Comparison of ENCODE assay signal across 25 cellular contexts in the genomic region with DNA sequence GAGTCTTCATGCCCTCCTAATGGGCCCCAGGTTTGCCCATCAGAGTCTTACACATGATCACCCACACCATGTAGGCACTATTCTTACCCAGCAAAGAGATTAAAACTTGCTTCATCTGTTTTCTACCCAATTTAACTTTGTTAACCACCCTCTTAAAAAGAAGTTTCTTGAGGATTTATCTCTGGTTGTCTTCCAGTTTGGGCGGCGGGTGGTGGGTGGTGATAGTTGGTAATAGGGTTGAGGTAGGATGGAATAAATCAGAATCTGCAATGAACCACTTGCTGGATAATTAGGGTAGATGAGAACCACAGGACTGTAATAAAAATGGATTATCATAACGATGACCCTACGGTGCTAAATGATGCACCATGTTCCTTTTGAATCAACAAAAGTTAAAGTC.
"Had no signal": no experiment of that assay in that cellular context is flagged by ENCODE, and none has a peak within 500 bp of the region (broad histone marks: within the 10 kb centered on the region; RNA-seq: fewer than 3 reads in every experiment).

No MANE protein-coding gene starts in this region.

- ATAC-seq: stimulated activated effector memory CD8-positive, alpha-beta T cell treated with anti-CD3 and anti-CD28 coated beads, Interleukin-12 subunit alpha, Interleukin-12 subunit beta, amount 100 ng/mL, for 72 hours; stimulated activated memory B cell treated with anti-CD40 and anti-IgM and Interleukin-4, amounts not matched to agents 10 μg/mL and 1 μg/mL and 100 μg/mL, for 72 hours; stimulated activated naive B cell treated with anti-CD40 and anti-IgM and Interleukin-4, amounts not matched to agents 10 μg/mL and 1 μg/mL and 100 μg/mL, for 72 hours; stimulated activated naive CD8-positive, alpha-beta T cell treated with anti-CD3 and anti-CD28 coated beads, Interleukin-15, amount 100 ng/mL, for 72 hours; stimulated activated naive CD8-positive, alpha-beta T cell treated with anti-CD3 and anti-CD28 coated beads, Interleukin-15, Interleukin-2, amounts not matched to agents 100 U/mL and 50 U/mL, for 24 hours; upper lobe of right lung had no signal

- H3K9me3 ChIP-seq: suprapubic skin, testis, thoracic aorta, thyroid gland, upper lobe of right lung, uterus, vagina had no signal

- H3K4me1 ChIP-seq: suprapubic skin, testis had no signal

- H3K4me3 ChIP-seq: stomach, suprapubic skin, testis, thoracic aorta, thyroid gland, tibial artery, tibial nerve, transverse colon, upper lobe of left lung, upper lobe of right lung, uterus, vagina had no signal

- H3K27ac ChIP-seq: stomach, suprapubic skin, testis, thoracic aorta, thyroid gland, tibial artery, tibial nerve, transverse colon, upper lobe of left lung, upper lobe of right lung, uterus, vagina had no signal

- DNase-seq: stimulated activated CD4-positive, alpha-beta T cell treated with anti-CD3 and anti-CD28 coated beads, Interleukin-2, amount 100 ng/mL, for 48 hours; stimulated activated CD4-positive, alpha-beta T cell treated with anti-CD3 and anti-CD28 coated beads, Interleukin-4, amount 100 ng/mL, for 1 hour; stimulated activated CD4-positive, alpha-beta T cell treated with anti-CD3 and anti-CD28 coated beads, Interleukin-4, amount 100 ng/mL, for 24 hours; stimulated activated CD4-positive, alpha-beta T cell treated with anti-CD3 and anti-CD28 coated beads, Interleukin-4, amount 100 ng/mL, for 4 hours; stimulated activated CD8-positive, alpha-beta memory T cell treated with anti-CD3 and anti-CD28 coated beads, Interleukin-4, amount 100 ng/mL, for 48 hours; stimulated activated naive B cell treated with anti-CD40 and anti-IgM and Interleukin-4, amounts not matched to agents 10 μg/mL and 1 μg/mL and 100 μg/mL, for 72 hours; stimulated activated naive CD4-positive, alpha-beta T cell; stimulated activated naive CD4-positive, alpha-beta T cell treated with Interleukin-2 at 50 U/mL for 16 hours; stimulated activated naive CD8-positive, alpha-beta T cell treated with anti-CD3 and anti-CD28 coated beads, Interleukin-15, amount 100 ng/mL, for 72 hours; stimulated activated naive CD8-positive, alpha-beta T cell treated with anti-CD3 and anti-CD28 coated beads, Interleukin-15, Interleukin-2, amounts not matched to agents 100 U/mL and 50 U/mL, for 24 hours; stomach; substantia nigra; testis; thyroid gland; tibial artery; transverse colon; upper lobe of left lung; upper lobe of right lung; uterus had no signal

- H3K27me3 ChIP-seq: stomach, suprapubic skin, testis, thyroid gland, tibial artery, tibial nerve, transverse colon, upper lobe of left lung, upper lobe of right lung, uterus, vagina had no signal

- H3K36me3 ChIP-seq: suprapubic skin, thoracic aorta, thyroid gland, tibial artery, transverse colon, upper lobe of left lung, upper lobe of right lung, uterus had no signal
